In genomic region chr22:45671051-45671782, GRCh38 we compare ENCODE assay signal across 8 cellular contexts. TPM values are rescaled to one million over a fixed set of nuclear protein-coding genes. Genes with fewer than 3 reads are reported as not detected.
A peak's percentile ranks its signal among the peaks of the same experiment; 100 is the strongest.
DNase-seq lines count a peak whose midpoint lies in the region; ATAC-seq, FAIRE-seq and TF ChIP-seq lines count a peak whose summit lies in the region.

No MANE protein-coding gene starts in this region.

- H3K4me1 ChIP-seq in upper lobe of right lung: peaks cover 15% of the 10 kb centered on the region

- H3K9me3 Mint-ChIP-seq in memory B cell: peaks cover 1% of the 10 kb centered on the region

- peak overlapping the region; percentile 94 for H3K27ac Mint-ChIP-seq in memory B cell

- ATAC-seq in memory B cell (ENCODE audit: low read depth) (no peak), upper lobe of right lung (no peak), GM18867 (IDR thresholded peaks at IDR 0.05; ENCODE audit: unreplicated experiment) (no peak)

- intact Hi-C loops in upper lobe of right lung (cut with DNase I): no loop called here

- H3K36me3 ChIP-seq in upper lobe of right lung: no peaks in the 10 kb centered on the region

- peak overlapping the region; percentile 93 for H3K4me3 Mint-ChIP-seq in memory B cell

- H3K9me3 ChIP-seq in upper lobe of right lung: no peaks in the 10 kb centered on the region

- DNase-seq in GM12864 (ENCODE audit: low read depth): no peak
- peak; percentile 21 for DNase-seq in NCI-H69 (lab: John Stamatoyannopoulos, UW)
- DNase-seq in dermis blood vessel endothelial cell: peak; percentile 23
- DNase-seq in memory B cell (ENCODE audit: low spot score in 2 of 2): peak in 1 of 2 donors; percentile 24
- no peak for DNase-seq in upper lobe of right lung
- no peak for DNase-seq in NCI-H446 (lab: John Stamatoyannopoulos, UW)
- DNase-seq in GM19239 (ENCODE audit: insufficient read length, low spot score): no peak

- H3K27ac ChIP-seq in upper lobe of right lung: peak overlapping the region; percentile 88

- H3K4me3 ChIP-seq in GM12864 (ENCODE audit: low read depth, low read length) (peak overlapping the region; percentile 92), upper lobe of right lung (peak overlapping the region; percentile 89)

- H3K4me1 Mint-ChIP-seq in memory B cell: peaks cover 25% of the 10 kb centered on the region

- no peak for FAIRE-seq in GM19239 (lab: Jason Lieb, UNC)

- H3K27me3 ChIP-seq in upper lobe of right lung: no peaks in the 10 kb centered on the region

- no peaks in the 10 kb centered on the region for H3K36me3 Mint-ChIP-seq in memory B cell

- TF ChIP-seq CTCF in GM12864 (IDR thresholded peaks at IDR 0.05; ENCODE audit: low read depth, low read length, missing control alignments) (no peak), upper lobe of right lung (IDR thresholded peaks at IDR 0.05) (no peak)

- H3K27me3 Mint-ChIP-seq in memory B cell: no peaks in the 10 kb centered on the region

RNA-seq across cellular contexts. Expression of gene ATXN10, which starts 0.4 kb away (rescaled TPM):
- total RNA-seq in dermis blood vessel endothelial cell (92.4 and 127 TPM in 2 replicates), upper lobe of right lung (125 TPM)

Comparison
In these comparisons a context has a peak if more than half of its experiments do, and no peak if none do; other contexts are left out.
1. DNase-seq: peak in NCI-H69 (single experiment) and dermis blood vessel endothelial cell (single experiment); none in GM12864 (single experiment), upper lobe of right lung (single experiment), NCI-H446 (0 of 2) and GM19239 (single experiment).